Comparison of ENCODE assay signal across 1 cellular context in the genomic region with DNA sequence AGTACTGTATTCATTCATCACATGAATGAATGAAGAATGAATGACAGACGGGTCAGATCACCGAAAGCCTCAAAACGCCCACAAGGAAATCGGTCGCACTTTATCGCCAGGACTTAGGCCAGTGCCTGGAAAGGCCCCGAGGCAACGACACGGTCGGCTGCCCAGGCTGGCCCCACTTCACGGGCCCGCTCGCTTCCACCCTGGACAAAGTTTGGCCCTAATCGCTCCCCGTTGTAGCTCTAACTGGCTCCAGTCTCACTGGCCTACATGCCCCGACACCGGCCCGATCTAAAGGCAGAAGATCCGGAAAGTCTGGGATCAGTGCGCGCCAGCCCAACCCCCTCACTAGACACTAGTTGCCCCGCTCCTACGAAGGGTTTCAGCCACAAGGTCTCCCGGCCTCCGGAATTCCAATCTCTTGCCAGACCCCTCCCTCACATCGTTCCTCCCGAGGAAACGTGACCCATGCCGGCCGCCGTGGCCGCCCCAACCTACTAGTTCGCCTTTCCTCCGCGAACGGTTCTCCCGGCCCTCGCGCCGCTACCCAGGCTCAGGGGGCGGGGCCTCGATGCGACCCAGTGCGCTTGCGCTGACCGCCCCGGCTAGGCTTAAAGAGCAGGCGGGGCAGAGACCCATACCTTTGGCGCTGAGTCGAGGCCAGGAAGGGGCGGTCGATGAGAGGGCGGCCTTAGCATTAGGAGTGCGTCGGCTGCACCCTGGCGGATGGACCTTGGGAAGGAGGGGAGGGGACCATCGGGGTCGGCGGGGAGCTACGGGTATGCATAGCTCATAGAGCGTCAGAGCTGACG.
A peak's percentile ranks its signal among the peaks of the same experiment; 100 is the strongest.
TF ChIP-seq lines count a peak whose summit lies in the region.

A gene (minus strand): TSS at position 575 of the 809 bp plus-strand sequence. CDS start 3,954 bp downstream, outside the sequence.
A gene (plus strand): TSS at position 637 of the 809 bp plus-strand sequence. CDS start 22,138 bp downstream, outside the sequence.

TF ChIP-seq in GM12878, 131 proteins besides CTCF, POLR2A, EP300 and RAD21 (continued from another document and continues in another):
- TF ChIP-seq, protein P1, sequence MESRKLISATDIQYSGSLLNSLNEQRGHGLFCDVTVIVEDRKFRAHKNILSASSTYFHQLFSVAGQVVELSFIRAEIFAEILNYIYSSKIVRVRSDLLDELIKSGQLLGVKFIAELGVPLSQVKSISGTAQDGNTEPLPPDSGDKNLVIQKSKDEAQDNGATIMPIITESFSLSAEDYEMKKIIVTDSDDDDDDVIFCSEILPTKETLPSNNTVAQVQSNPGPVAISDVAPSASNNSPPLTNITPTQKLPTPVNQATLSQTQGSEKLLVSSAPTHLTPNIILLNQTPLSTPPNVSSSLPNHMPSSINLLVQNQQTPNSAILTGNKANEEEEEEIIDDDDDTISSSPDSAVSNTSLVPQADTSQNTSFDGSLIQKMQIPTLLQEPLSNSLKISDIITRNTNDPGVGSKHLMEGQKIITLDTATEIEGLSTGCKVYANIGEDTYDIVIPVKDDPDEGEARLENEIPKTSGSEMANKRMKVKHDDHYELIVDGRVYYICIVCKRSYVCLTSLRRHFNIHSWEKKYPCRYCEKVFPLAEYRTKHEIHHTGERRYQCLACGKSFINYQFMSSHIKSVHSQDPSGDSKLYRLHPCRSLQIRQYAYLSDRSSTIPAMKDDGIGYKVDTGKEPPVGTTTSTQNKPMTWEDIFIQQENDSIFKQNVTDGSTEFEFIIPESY (IDR thresholded peaks at IDR 0.05): no peak
- TF ChIP-seq, protein P2, sequence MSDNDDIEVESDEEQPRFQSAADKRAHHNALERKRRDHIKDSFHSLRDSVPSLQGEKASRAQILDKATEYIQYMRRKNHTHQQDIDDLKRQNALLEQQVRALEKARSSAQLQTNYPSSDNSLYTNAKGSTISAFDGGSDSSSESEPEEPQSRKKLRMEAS (IDR thresholded peaks at IDR 0.05; ENCODE audit: low read depth, low read length): peak; percentile 39
- no peak for TF ChIP-seq IRF4 (IDR thresholded peaks at IDR 0.05; ENCODE audit: low read depth, low read length)
- TF ChIP-seq POLR2AphosphoS2 (IDR thresholded peaks at IDR 0.05; ENCODE audit: low read depth, low read length): no peak; the same call in 1 of the 2 replicates
- TF ChIP-seq MXI1 (IDR thresholded peaks at IDR 0.05; ENCODE audit: low read depth, low read length): peak; percentile 65
- TF ChIP-seq SMARCA5 (IDR thresholded peaks at IDR 0.05): no peak; the same call in none of the 2 replicates
- peak; percentile 57; the same call in 1 of the 2 replicates for TF ChIP-seq RUNX3 (IDR thresholded peaks at IDR 0.05; ENCODE audit: low read length)
- no peak for TF ChIP-seq ATF7 (IDR thresholded peaks at IDR 0.05; ENCODE audit: low read depth)
- TF ChIP-seq POU2F2 (IDR thresholded peaks at IDR 0.05; ENCODE audit: borderline replicate concordance, low read depth, low read length): peak; percentile 55; the same call in 1 of the 3 replicates
- no peak for TF ChIP-seq CEBPB (IDR thresholded peaks at IDR 0.05; ENCODE audit: borderline replicate concordance in 1 of 2, low read depth in 2 of 2, low read length in 2 of 2)
- TF ChIP-seq, protein P3, sequence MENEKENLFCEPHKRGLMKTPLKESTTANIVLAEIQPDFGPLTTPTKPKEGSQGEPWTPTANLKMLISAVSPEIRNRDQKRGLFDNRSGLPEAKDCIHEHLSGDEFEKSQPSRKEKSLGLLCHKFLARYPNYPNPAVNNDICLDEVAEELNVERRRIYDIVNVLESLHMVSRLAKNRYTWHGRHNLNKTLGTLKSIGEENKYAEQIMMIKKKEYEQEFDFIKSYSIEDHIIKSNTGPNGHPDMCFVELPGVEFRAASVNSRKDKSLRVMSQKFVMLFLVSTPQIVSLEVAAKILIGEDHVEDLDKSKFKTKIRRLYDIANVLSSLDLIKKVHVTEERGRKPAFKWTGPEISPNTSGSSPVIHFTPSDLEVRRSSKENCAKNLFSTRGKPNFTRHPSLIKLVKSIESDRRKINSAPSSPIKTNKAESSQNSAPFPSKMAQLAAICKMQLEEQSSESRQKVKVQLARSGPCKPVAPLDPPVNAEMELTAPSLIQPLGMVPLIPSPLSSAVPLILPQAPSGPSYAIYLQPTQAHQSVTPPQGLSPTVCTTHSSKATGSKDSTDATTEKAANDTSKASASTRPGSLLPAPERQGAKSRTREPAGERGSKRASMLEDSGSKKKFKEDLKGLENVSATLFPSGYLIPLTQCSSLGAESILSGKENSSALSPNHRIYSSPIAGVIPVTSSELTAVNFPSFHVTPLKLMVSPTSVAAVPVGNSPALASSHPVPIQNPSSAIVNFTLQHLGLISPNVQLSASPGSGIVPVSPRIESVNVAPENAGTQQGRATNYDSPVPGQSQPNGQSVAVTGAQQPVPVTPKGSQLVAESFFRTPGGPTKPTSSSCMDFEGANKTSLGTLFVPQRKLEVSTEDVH (IDR thresholded peaks at IDR 0.05; ENCODE audit: low read depth, partially characterized antibody): no peak
- peak; percentile 99 for TF ChIP-seq PAX5 (IDR thresholded peaks at IDR 0.05; ENCODE audit: borderline replicate concordance, low read depth, low read length)
- no peak for TF ChIP-seq RBBP5 (conservative IDR thresholded peaks at IDR 0.05)
- TF ChIP-seq SIN3A (IDR thresholded peaks at IDR 0.05; ENCODE audit: low read depth, low read length): no peak; the same call in 1 of the 2 replicates
- peak; percentile 7; the same call in 1 of the 2 replicates for TF ChIP-seq CREM (IDR thresholded peaks at IDR 0.05; ENCODE audit: low read depth)
- peak; percentile 60 for TF ChIP-seq CREB1 (IDR thresholded peaks at IDR 0.05; ENCODE audit: low read depth)
- TF ChIP-seq RELA (IDR thresholded peaks at IDR 0.05; ENCODE audit: borderline replicate concordance, partially characterized antibody): peak; percentile 43
- TF ChIP-seq, protein P4, sequence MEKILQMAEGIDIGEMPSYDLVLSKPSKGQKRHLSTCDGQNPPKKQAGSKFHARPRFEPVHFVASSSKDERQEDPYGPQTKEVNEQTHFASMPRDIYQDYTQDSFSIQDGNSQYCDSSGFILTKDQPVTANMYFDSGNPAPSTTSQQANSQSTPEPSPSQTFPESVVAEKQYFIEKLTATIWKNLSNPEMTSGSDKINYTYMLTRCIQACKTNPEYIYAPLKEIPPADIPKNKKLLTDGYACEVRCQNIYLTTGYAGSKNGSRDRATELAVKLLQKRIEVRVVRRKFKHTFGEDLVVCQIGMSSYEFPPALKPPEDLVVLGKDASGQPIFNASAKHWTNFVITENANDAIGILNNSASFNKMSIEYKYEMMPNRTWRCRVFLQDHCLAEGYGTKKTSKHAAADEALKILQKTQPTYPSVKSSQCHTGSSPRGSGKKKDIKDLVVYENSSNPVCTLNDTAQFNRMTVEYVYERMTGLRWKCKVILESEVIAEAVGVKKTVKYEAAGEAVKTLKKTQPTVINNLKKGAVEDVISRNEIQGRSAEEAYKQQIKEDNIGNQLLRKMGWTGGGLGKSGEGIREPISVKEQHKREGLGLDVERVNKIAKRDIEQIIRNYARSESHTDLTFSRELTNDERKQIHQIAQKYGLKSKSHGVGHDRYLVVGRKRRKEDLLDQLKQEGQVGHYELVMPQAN (conservative IDR thresholded peaks at IDR 0.05): peak; percentile 86; the same call in 1 of the 2 replicates
- TF ChIP-seq, protein P5, sequence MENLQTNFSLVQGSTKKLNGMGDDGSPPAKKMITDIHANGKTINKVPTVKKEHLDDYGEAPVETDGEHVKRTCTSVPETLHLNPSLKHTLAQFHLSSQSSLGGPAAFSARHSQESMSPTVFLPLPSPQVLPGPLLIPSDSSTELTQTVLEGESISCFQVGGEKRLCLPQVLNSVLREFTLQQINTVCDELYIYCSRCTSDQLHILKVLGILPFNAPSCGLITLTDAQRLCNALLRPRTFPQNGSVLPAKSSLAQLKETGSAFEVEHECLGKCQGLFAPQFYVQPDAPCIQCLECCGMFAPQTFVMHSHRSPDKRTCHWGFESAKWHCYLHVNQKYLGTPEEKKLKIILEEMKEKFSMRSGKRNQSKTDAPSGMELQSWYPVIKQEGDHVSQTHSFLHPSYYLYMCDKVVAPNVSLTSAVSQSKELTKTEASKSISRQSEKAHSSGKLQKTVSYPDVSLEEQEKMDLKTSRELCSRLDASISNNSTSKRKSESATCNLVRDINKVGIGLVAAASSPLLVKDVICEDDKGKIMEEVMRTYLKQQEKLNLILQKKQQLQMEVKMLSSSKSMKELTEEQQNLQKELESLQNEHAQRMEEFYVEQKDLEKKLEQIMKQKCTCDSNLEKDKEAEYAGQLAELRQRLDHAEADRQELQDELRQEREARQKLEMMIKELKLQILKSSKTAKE (IDR thresholded peaks at IDR 0.05; ENCODE audit: low read depth, poor library complexity, severe bottlenecking): no peak
- peak; percentile 52; the same call in 1 of the 2 replicates for TF ChIP-seq EED (IDR thresholded peaks at IDR 0.05; ENCODE audit: low read depth)
- TF ChIP-seq, protein P6, sequence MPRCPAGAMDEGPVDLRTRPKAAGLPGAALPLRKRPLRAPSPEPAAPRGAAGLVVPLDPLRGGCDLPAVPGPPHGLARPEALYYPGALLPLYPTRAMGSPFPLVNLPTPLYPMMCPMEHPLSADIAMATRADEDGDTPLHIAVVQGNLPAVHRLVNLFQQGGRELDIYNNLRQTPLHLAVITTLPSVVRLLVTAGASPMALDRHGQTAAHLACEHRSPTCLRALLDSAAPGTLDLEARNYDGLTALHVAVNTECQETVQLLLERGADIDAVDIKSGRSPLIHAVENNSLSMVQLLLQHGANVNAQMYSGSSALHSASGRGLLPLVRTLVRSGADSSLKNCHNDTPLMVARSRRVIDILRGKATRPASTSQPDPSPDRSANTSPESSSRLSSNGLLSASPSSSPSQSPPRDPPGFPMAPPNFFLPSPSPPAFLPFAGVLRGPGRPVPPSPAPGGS (IDR thresholded peaks at IDR 0.05; ENCODE audit: borderline replicate concordance, insufficient read depth, low read depth, low read length, poor library complexity, severe bottlenecking): no peak
- TF ChIP-seq, protein P7, sequence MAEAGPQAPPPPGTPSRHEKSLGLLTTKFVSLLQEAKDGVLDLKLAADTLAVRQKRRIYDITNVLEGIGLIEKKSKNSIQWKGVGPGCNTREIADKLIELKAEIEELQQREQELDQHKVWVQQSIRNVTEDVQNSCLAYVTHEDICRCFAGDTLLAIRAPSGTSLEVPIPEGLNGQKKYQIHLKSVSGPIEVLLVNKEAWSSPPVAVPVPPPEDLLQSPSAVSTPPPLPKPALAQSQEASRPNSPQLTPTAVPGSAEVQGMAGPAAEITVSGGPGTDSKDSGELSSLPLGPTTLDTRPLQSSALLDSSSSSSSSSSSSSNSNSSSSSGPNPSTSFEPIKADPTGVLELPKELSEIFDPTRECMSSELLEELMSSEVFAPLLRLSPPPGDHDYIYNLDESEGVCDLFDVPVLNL (IDR thresholded peaks at IDR 0.05; ENCODE audit: low read depth, low read length): peak; percentile 38; the same call in 1 of the 2 replicates
- TF ChIP-seq YY1 (IDR thresholded peaks at IDR 0.05; ENCODE audit: low read depth, low read length): 0 out of 2 replicates have a peak, but pooled peaks have one; percentile 33
- TF ChIP-seq IKZF1 (conservative IDR thresholded peaks at IDR 0.05): peak; percentile 88
- peak; percentile 48 to 59; a peak in 3 of 4 replicates for TF ChIP-seq IKZF2 (IDR thresholded peaks at IDR 0.05)
- TF ChIP-seq CBFB (IDR thresholded peaks at IDR 0.05; ENCODE audit: low read depth): 0 out of 2 replicates have a peak, but pooled peaks have one; percentile 65
- no peak; the same call in 1 of the 2 replicates for TF ChIP-seq ZNF207 (IDR thresholded peaks at IDR 0.05; ENCODE audit: borderline replicate concordance)
- 0 out of 2 replicates have a peak, but pooled peaks have one; percentile 52 for TF ChIP-seq ASH2L (IDR thresholded peaks at IDR 0.05; ENCODE audit: borderline replicate concordance, low read depth)
- TF ChIP-seq ZBED1 (IDR thresholded peaks at IDR 0.05; ENCODE audit: borderline replicate concordance): no peak
- TF ChIP-seq, protein P8, sequence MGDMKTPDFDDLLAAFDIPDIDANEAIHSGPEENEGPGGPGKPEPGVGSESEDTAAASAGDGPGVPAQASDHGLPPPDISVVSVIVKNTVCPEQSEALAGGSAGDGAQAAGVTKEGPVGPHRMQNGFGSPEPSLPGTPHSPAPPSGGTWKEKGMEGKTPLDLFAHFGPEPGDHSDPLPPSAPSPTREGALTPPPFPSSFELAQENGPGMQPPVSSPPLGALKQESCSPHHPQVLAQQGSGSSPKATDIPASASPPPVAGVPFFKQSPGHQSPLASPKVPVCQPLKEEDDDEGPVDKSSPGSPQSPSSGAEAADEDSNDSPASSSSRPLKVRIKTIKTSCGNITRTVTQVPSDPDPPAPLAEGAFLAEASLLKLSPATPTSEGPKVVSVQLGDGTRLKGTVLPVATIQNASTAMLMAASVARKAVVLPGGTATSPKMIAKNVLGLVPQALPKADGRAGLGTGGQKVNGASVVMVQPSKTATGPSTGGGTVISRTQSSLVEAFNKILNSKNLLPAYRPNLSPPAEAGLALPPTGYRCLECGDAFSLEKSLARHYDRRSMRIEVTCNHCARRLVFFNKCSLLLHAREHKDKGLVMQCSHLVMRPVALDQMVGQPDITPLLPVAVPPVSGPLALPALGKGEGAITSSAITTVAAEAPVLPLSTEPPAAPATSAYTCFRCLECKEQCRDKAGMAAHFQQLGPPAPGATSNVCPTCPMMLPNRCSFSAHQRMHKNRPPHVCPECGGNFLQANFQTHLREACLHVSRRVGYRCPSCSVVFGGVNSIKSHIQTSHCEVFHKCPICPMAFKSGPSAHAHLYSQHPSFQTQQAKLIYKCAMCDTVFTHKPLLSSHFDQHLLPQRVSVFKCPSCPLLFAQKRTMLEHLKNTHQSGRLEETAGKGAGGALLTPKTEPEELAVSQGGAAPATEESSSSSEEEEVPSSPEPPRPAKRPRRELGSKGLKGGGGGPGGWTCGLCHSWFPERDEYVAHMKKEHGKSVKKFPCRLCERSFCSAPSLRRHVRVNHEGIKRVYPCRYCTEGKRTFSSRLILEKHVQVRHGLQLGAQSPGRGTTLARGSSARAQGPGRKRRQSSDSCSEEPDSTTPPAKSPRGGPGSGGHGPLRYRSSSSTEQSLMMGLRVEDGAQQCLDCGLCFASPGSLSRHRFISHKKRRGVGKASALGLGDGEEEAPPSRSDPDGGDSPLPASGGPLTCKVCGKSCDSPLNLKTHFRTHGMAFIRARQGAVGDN (IDR thresholded peaks at IDR 0.05): 0 out of 2 replicates have a peak, but pooled peaks have one; percentile 43
- TF ChIP-seq KAT2A (conservative IDR thresholded peaks at IDR 0.05; ENCODE audit: control insufficient read depth, low read depth, low read length): no peak
- TF ChIP-seq RAD51 (IDR thresholded peaks at IDR 0.05): no peak
- TF ChIP-seq BHLHE40 (IDR thresholded peaks at IDR 0.05; ENCODE audit: borderline replicate concordance in 1 of 2, low read depth in 2 of 2, low read length in 1 of 2): peak in 1 of 2 experiments; percentile 79; a peak in 2 of 4 replicates
- TF ChIP-seq DPF2 (IDR thresholded peaks at IDR 0.05): peak; percentile 43; the same call in 1 of the 2 replicates
- no peak for TF ChIP-seq PAX8 (IDR thresholded peaks at IDR 0.05)
- TF ChIP-seq, protein P9, sequence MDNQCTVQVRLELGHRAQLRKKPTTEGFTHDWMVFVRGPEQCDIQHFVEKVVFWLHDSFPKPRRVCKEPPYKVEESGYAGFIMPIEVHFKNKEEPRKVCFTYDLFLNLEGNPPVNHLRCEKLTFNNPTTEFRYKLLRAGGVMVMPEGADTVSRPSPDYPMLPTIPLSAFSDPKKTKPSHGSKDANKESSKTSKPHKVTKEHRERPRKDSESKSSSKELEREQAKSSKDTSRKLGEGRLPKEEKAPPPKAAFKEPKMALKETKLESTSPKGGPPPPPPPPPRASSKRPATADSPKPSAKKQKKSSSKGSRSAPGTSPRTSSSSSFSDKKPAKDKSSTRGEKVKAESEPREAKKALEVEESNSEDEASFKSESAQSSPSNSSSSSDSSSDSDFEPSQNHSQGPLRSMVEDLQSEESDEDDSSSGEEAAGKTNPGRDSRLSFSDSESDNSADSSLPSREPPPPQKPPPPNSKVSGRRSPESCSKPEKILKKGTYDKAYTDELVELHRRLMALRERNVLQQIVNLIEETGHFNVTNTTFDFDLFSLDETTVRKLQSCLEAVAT (IDR thresholded peaks at IDR 0.05): peak; percentile 70
- no peak for TF ChIP-seq ZNF622 (IDR thresholded peaks at IDR 0.05)
- TF ChIP-seq BACH1 (IDR thresholded peaks at IDR 0.05; ENCODE audit: borderline replicate concordance): peak; percentile 18; the same call in 1 of the 2 replicates
